Comparison of ENCODE assay signal across 14 cellular contexts in the genomic region with DNA sequence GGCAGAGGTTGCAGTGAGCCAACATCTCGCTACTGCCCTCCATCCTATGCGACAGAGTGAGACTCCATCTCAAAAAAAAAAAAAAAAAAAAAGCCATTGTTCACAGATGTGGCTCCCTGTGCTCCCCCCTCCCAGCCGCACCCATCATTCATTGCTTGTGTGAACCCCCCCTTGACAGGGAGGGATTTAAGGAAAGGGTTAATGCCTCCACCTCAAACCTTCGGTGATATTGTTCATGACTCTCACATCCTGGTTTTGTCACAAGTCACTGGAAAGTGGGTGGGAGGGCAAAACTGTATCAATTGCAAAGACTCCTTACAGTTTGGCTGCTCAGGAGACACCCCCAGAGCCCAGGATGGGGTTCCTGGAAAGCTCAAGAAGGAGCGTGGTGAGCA. TPM values are rescaled to one million over a fixed set of nuclear protein-coding genes. Genes with fewer than 3 reads are reported as not detected.
A peak's percentile ranks its signal among the peaks of the same experiment; 100 is the strongest.
DNase-seq lines count a peak whose midpoint lies in the region; ATAC-seq and TF ChIP-seq lines count a peak whose summit lies in the region.
"Had no signal": no experiment of that assay in that cellular context is flagged by ENCODE, and none has a peak within 500 bp of the region (broad histone marks: within the 10 kb centered on the region; RNA-seq: fewer than 3 reads in every experiment).

No MANE protein-coding gene starts in this region.

- H2AFZ ChIP-seq in IMR-90 (replicated peaks; ENCODE audit: low read length, poor library complexity) (peak overlapping the region; percentile 72), osteoblast (ENCODE audit: low read length) (no peak overlapping the region)

- in situ Hi-C loops in IMR-90 (cut with MboI; ENCODE audit: low sequenced_read_pairs): no loop called here
- in situ Hi-C loops in G401 (cut with HindIII; ENCODE audit: low sequenced_read_pairs): no loop called here

- peak overlapping the region; percentile 35 for H3K27ac ChIP-seq in IMR-90 (ENCODE audit: insufficient read depth, low read length)
- H3K27ac ChIP-seq in osteoblast (ENCODE audit: low read depth, low read length): peak overlapping the region; percentile 86
- H3K27ac ChIP-seq: SJCRH30, suprapubic skin had no signal

- H3K4me3 Mint-ChIP-seq in CD14-positive monocyte: peak overlapping the region; percentile 67 to 69
- H3K4me3 Mint-ChIP-seq in activated T-helper 2 cell treated with anti-CD3 and anti-CD28 coated beads, Interferon-gamma antibody, Interleukin-2, Interleukin-4, amounts not matched to agents 10 μg/mL and 5 μg/mL and 100 μg/mL, durations not matched to agents 14 hours and 24 hours and 36 hours (ENCODE audit: low read depth): peak overlapping the region; percentile 55

- peak overlapping the region; percentile 92 for H2AK9ac ChIP-seq in IMR-90 (replicated peaks; ENCODE audit: low read depth, low read length, poor library complexity)

- peak overlapping the region; percentile 91 for H4K91ac ChIP-seq in IMR-90 (ENCODE audit: insufficient read depth, low read depth, low read length)

- peak overlapping the region; percentile 97 for H3K4ac ChIP-seq in IMR-90 (ENCODE audit: low read depth, low read length)

- H3K36me3 ChIP-seq in IMR-90 (ENCODE audit: control insufficient read depth, insufficient read depth, low read length) (peaks cover 17% of the 10 kb centered on the region), osteoblast (ENCODE audit: insufficient read depth, low read length) (peaks cover 26% of the 10 kb centered on the region)
- H3K36me3 ChIP-seq: SJCRH30 had no signal

- no peak for TF ChIP-seq POLR2A in IMR-90 (IDR thresholded peaks at IDR 0.05; ENCODE audit: low read depth, low read length)

- peak overlapping the region; percentile 78; the same call in 1 of the 2 replicates for H3K18ac ChIP-seq in IMR-90 (ENCODE audit: low read depth, low read length)

- DNase-seq in CD14-positive monocyte (ENCODE audit: low spot score) (no peak), IMR-90 (no peak), osteoblast (ENCODE audit: insufficient read length, low spot score, missing footprints) (no peak), LoVo (ENCODE audit: low spot score) (no peak), G401 (ENCODE audit: low spot score) (no peak), NCI-H146 treated with DMSO at 0.1 percent for 48 hours (lab: John Stamatoyannopoulos, UW; ENCODE audit: unreplicated experiment) (no peak)
- no peak for DNase-seq in activated T-helper 2 cell treated with anti-CD3 and anti-CD28 coated beads, Interferon-gamma antibody, Interleukin-2, Interleukin-4, amounts not matched to agents 10 μg/mL and 5 μg/mL and 100 μg/mL, durations not matched to agents 14 hours and 24 hours and 36 hours (ENCODE audit: low spot score)
- DNase-seq: mucosa of descending colon, NCI-H2029 treated with DMSO at 0.1 percent for 48 hours, retina, SJCRH30 had no signal

- H3K14ac ChIP-seq in IMR-90 (replicated peaks; ENCODE audit: low read depth, low read length): peak overlapping the region; percentile 84

- H3K4me1 Mint-ChIP-seq in CD14-positive monocyte: peaks cover 81% of the 10 kb centered on the region
- H3K4me1 Mint-ChIP-seq in activated T-helper 2 cell treated with anti-CD3 and anti-CD28 coated beads, Interferon-gamma antibody, Interleukin-2, Interleukin-4, amounts not matched to agents 10 μg/mL and 5 μg/mL and 100 μg/mL, durations not matched to agents 14 hours and 24 hours and 36 hours (ENCODE audit: low read depth): peaks cover 50% of the 10 kb centered on the region

- peaks cover 55 to 76% of the 10 kb centered on the region in 2 experiments for H3K79me1 ChIP-seq in IMR-90 (ENCODE audit: low read depth in 1 of 2, low read length in 2 of 2)

- intact Hi-C loops in CD14-positive monocyte (cut with micrococcal nuclease) (loop anchor here in 1 of 2 donors (2.0 kb wide), 1 partner anchor 25 kb away; no protein-coding TSS in a partner anchor), IMR-90 (cut with micrococcal nuclease) (no loop called here)
- intact Hi-C loops in activated T-helper 2 cell treated with anti-CD3 and anti-CD28 coated beads, Interferon-gamma antibody, Interleukin-2, Interleukin-4, amounts not matched to agents 10 μg/mL and 5 μg/mL and 100 μg/mL, durations not matched to agents 14 hours and 24 hours and 36 hours (cut with micrococcal nuclease): loop anchor here (1.0 to 2.0 kb wide), 3 partner anchors 8 to 23 kb away; a partner anchor contains a TSS

- H3K9me3 ChIP-seq in IMR-90 (ENCODE audit: control insufficient read depth, insufficient read depth, low read length): no peaks in the 10 kb centered on the region
- no peaks in the 10 kb centered on the region for H3K9me3 ChIP-seq in osteoblast (ENCODE audit: low read depth, low read length)
- H3K9me3 ChIP-seq: mucosa of descending colon, SJCRH30, suprapubic skin had no signal

- H4K20me1 ChIP-seq in IMR-90 (ENCODE audit: insufficient read depth, low read length) (peaks cover 25% of the 10 kb centered on the region), osteoblast (ENCODE audit: insufficient read depth, low read length) (peaks cover 26% of the 10 kb centered on the region)

- H2BK20ac ChIP-seq in IMR-90 (ENCODE audit: low read depth, low read length): peak overlapping the region; percentile 77

- H3K23ac ChIP-seq in IMR-90 (ENCODE audit: low read depth, low read length): peak overlapping the region; percentile 54; the same call in 1 of the 2 replicates

- H3K9ac ChIP-seq in IMR-90 (ENCODE audit: low read depth, low read length): peak overlapping the region; percentile 10; the same call in 1 of the 2 replicates

- peaks cover 0 to 2% (median 0%) of the 10 kb centered on the region in 3 donors for H3K27me3 Mint-ChIP-seq in CD14-positive monocyte (ENCODE audit: low read depth in 3 of 3)
- no peaks in the 10 kb centered on the region for H3K27me3 Mint-ChIP-seq in activated T-helper 2 cell treated with anti-CD3 and anti-CD28 coated beads, Interferon-gamma antibody, Interleukin-2, Interleukin-4, amounts not matched to agents 10 μg/mL and 5 μg/mL and 100 μg/mL, durations not matched to agents 14 hours and 24 hours and 36 hours (ENCODE audit: low read depth)

- H2BK15ac ChIP-seq in IMR-90 (ENCODE audit: low read depth, low read length): peak overlapping the region; percentile 77; the same call in 2 of the 3 replicates

- peak overlapping the region; percentile 97 for H2AK5ac ChIP-seq in IMR-90 (ENCODE audit: low read depth, low read length)

- TF ChIP-seq RAD21 in IMR-90 (IDR thresholded peaks at IDR 0.05; ENCODE audit: low read length): no peak

- H3K4me3 ChIP-seq in IMR-90 (ENCODE audit: insufficient read depth, low read depth, low read length): no peak overlapping the region
- no peak overlapping the region for H3K4me3 ChIP-seq in osteoblast (ENCODE audit: insufficient read depth, low read length)
- H3K4me3 ChIP-seq: coronary artery, mucosa of descending colon, SJCRH30, suprapubic skin had no signal

- peak overlapping the region; percentile 90; the same call in 1 of the 2 replicates for H4K5ac ChIP-seq in IMR-90 (ENCODE audit: low read depth, low read length)

- H4K8ac ChIP-seq in IMR-90 (ENCODE audit: low read depth in 2 of 2, low read length in 2 of 2): peak overlapping the region; percentile 7 to 80; a peak in 3 of 4 replicates

- H3K4me2 ChIP-seq in IMR-90 (ENCODE audit: low read depth, low read length) (no peak overlapping the region; the same call in 1 of the 2 replicates), osteoblast (ENCODE audit: insufficient read depth, low read length) (peak overlapping the region; percentile 9)

- peak overlapping the region; percentile 95 for H2BK120ac ChIP-seq in IMR-90 (ENCODE audit: low read depth, low read length)

- H3K9me3 Mint-ChIP-seq in CD14-positive monocyte: peaks cover 0 to 3% (median 0%) of the 10 kb centered on the region in 7 donors
- no peaks in the 10 kb centered on the region for H3K9me3 Mint-ChIP-seq in activated T-helper 2 cell treated with anti-CD3 and anti-CD28 coated beads, Interferon-gamma antibody, Interleukin-2, Interleukin-4, amounts not matched to agents 10 μg/mL and 5 μg/mL and 100 μg/mL, durations not matched to agents 14 hours and 24 hours and 36 hours

- TF ChIP-seq CTCF in CD14-positive monocyte (IDR thresholded peaks at IDR 0.05): no peak
- TF ChIP-seq CTCF in IMR-90 (conservative IDR thresholded peaks at IDR 0.05; ENCODE audit: low read depth, low read length): no peak
- TF ChIP-seq CTCF in osteoblast (IDR thresholded peaks at IDR 0.05; ENCODE audit: extremely low read depth, low read depth, low read length): no peak

- POLR2A ChIA-PET in IMR-90 (lab: Charles Lee; ENCODE audit: unreplicated experiment): no interaction called here

- peaks cover 59% of the 10 kb centered on the region for H3K9me1 ChIP-seq in IMR-90 (ENCODE audit: insufficient read depth, low read length)

- H3K4me1 ChIP-seq in IMR-90 (ENCODE audit: control insufficient read depth, insufficient read depth, low read length): peaks cover 37% of the 10 kb centered on the region
- H3K4me1 ChIP-seq in osteoblast (ENCODE audit: insufficient read depth, low read length): peaks cover 69% of the 10 kb centered on the region

- H3K56ac ChIP-seq in IMR-90 (ENCODE audit: extremely low read depth, insufficient read depth, low read length): peak overlapping the region; percentile 10; the same call in 1 of the 2 replicates

- dilution Hi-C loops in IMR-90 (cut with HindIII; ENCODE audit: low sequenced_read_pairs, unreplicated experiment): no loop called here

- H3K27me3 ChIP-seq in IMR-90 (ENCODE audit: control insufficient read depth, insufficient read depth, low read length) (no peaks in the 10 kb centered on the region), osteoblast (ENCODE audit: insufficient read depth, low read length) (no peaks in the 10 kb centered on the region)
- H3K27me3 ChIP-seq: SJCRH30, suprapubic skin had no signal

- CTCF ChIA-PET in IMR-90 (lab: Yijun Ruan, JAX): no interaction called here

- peak overlapping the region; percentile 98 to 100 (median 99) for H3K27ac Mint-ChIP-seq in CD14-positive monocyte
- H3K27ac Mint-ChIP-seq in activated T-helper 2 cell treated with anti-CD3 and anti-CD28 coated beads, Interferon-gamma antibody, Interleukin-2, Interleukin-4, amounts not matched to agents 10 μg/mL and 5 μg/mL and 100 μg/mL, durations not matched to agents 14 hours and 24 hours and 36 hours: peak overlapping the region; percentile 95

- ATAC-seq in IMR-90 (ENCODE audit: low read depth) (no peak), GM19455 (IDR thresholded peaks at IDR 0.05; ENCODE audit: unreplicated experiment) (no peak)

- BruUV-seq in IMR-90 (replicated peaks; lab: Mats Ljungman, UMichigan): no TSS peak

- no CpG with 5 or more reads among the region's 5 CpGs for whole genome bisulfite sequencing in IMR-90 (ENCODE audit: extremely low coverage in 2 of 2, insufficient read length in 1 of 2), 2 experiments

- peak overlapping the region; percentile 97 for H2BK5ac ChIP-seq in IMR-90 (ENCODE audit: low read depth, low read length, poor library complexity, severe bottlenecking)

- peaks cover 89% of the 10 kb centered on the region for H3K79me2 ChIP-seq in osteoblast (ENCODE audit: insufficient read depth, low read length)

- peaks cover 66 to 83% of the 10 kb centered on the region in 2 donors for H3K36me3 Mint-ChIP-seq in CD14-positive monocyte
- peaks cover 62% of the 10 kb centered on the region for H3K36me3 Mint-ChIP-seq in activated T-helper 2 cell treated with anti-CD3 and anti-CD28 coated beads, Interferon-gamma antibody, Interleukin-2, Interleukin-4, amounts not matched to agents 10 μg/mL and 5 μg/mL and 100 μg/mL, durations not matched to agents 14 hours and 24 hours and 36 hours (ENCODE audit: low read depth)

RNA-seq across cellular contexts. Expression of a gene that starts 7.7 kb away (rescaled TPM):
- polyA plus RNA-seq in CD14-positive monocyte (10 to 100 TPM; 18.4 to 24.5 TPM), IMR-90 (2012; rRNA removed) (39.3 and 39.4 TPM in 2 replicates)
- total RNA-seq in IMR-90 (2012; rRNA removed) (29.9 and 32.5 TPM in 2 replicates), osteoblast (76.6 and 86.5 TPM in 2 replicates)
- polyA plus RNA-seq in IMR-90 (2012; cell fraction: cytosol; rRNA removed): 14.9 and 24.2 TPM in 2 replicates
- polyA plus RNA-seq in IMR-90 (2012; cell fraction: nucleus; rRNA removed; ENCODE audit: low replicate concordance): 70.6 and 99.2 TPM in 2 replicates
- total RNA-seq in activated T-helper 2 cell treated with anti-CD3 and anti-CD28 coated beads, Interferon-gamma antibody, Interleukin-2, Interleukin-4, amounts not matched to agents 10 μg/mL and 5 μg/mL and 100 μg/mL, durations not matched to agents 14 hours and 24 hours and 36 hours: 55.1 and 55.8 TPM in 2 replicates
- 20.2 and 31.2 TPM in 2 replicates for total RNA-seq in G401 (2014; rRNA removed; shearing (Covaris generic))
